Comparison of ENCODE assay signal across 14 cellular contexts in genomic region chr16:5504028-5504758, GRCh38.
A peak's percentile ranks its signal among the peaks of the same experiment; 100 is the strongest.
DNase-seq lines count a peak whose midpoint lies in the region; ATAC-seq and TF ChIP-seq lines count a peak whose summit lies in the region.
"Had no signal": no experiment of that assay in that cellular context is flagged by ENCODE, and none has a peak within 500 bp of the region (broad histone marks: within the 10 kb centered on the region; RNA-seq: fewer than 3 reads in every experiment).

No MANE protein-coding gene starts in this region.

- no peaks in the 10 kb centered on the region for H3K36me3 ChIP-seq in WERI-Rb-1

- TF ChIP-seq CTCF in WERI-Rb-1 (IDR thresholded peaks at IDR 0.05; ENCODE audit: low read depth, low read length), result no peak

- ATAC-seq in HG02642 (IDR thresholded peaks at IDR 0.05; ENCODE audit: poor library complexity, unreplicated experiment), result no peak
- ATAC-seq: activated CD8-positive, alpha-beta memory T cell treated with anti-CD3 and anti-CD28 coated beads, Interleukin-2, amount 10 ng/mL, durations not matched to agents 7 days and 5 days; stimulated activated naive B cell treated with anti-CD40 and anti-IgM and Interleukin-4, amounts not matched to agents 10 μg/mL and 1 μg/mL and 100 μg/mL, for 72 hours had no signal

- DNase-seq in M059J (ENCODE audit: low read depth), result peak; percentile 74
- DNase-seq in WERI-Rb-1, result peak; percentile 64
- DNase-seq in hippocampal formation (lab: John Stamatoyannopoulos, UW), result peak; percentile 29 to 42
- DNase-seq in renal cortical epithelial cell (ENCODE audit: low read depth), result peak; percentile 4
- DNase-seq in SHP77 treated with DMSO at 0.1 percent for 48 hours (lab: John Stamatoyannopoulos, UW), result no peak
- DNase-seq in NCI-H345 (lab: John Stamatoyannopoulos, UW), result no peak
- DNase-seq: activated CD8-positive, alpha-beta memory T cell treated with anti-CD3 and anti-CD28 coated beads, Interleukin-2, amount 10 ng/mL, durations not matched to agents 7 days and 5 days; CD4-positive, alpha-beta T cell; MM.1S; NCI-H510A; RPMI8226; stimulated activated CD4-positive, alpha-beta T cell treated with anti-CD3 and anti-CD28 coated beads, Interleukin-4, amount 100 ng/mL, for 4 hours; stimulated activated naive B cell treated with anti-CD40 and anti-IgM and Interleukin-4, amounts not matched to agents 10 μg/mL and 1 μg/mL and 100 μg/mL, for 72 hours had no signal

- H3K4me3 ChIP-seq in WERI-Rb-1 (ENCODE audit: low read depth, low read length), result no peak overlapping the region

- H3K9me3 ChIP-seq in WERI-Rb-1 (ENCODE audit: severe bottlenecking), result no peaks in the 10 kb centered on the region

- H3K27me3 ChIP-seq in WERI-Rb-1 (ENCODE audit: insufficient read depth, low read depth, severe bottlenecking), result no peaks in the 10 kb centered on the region

- H3K27ac ChIP-seq in WERI-Rb-1, result peak overlapping the region; percentile 9

Comparison
In these comparisons a context has a peak if more than half of its experiments do, and no peak if none do; other contexts are left out.
1. DNase-seq: peak in M059J (single experiment), WERI-Rb-1 (single experiment), hippocampal formation (2 of 2) and renal cortical epithelial cell (single experiment); none in SHP77 treated with DMSO at 0.1 percent for 48 hours (single experiment) and NCI-H345 (single experiment).